ENCODE assay signal across 16 cellular contexts in the genomic region with DNA sequence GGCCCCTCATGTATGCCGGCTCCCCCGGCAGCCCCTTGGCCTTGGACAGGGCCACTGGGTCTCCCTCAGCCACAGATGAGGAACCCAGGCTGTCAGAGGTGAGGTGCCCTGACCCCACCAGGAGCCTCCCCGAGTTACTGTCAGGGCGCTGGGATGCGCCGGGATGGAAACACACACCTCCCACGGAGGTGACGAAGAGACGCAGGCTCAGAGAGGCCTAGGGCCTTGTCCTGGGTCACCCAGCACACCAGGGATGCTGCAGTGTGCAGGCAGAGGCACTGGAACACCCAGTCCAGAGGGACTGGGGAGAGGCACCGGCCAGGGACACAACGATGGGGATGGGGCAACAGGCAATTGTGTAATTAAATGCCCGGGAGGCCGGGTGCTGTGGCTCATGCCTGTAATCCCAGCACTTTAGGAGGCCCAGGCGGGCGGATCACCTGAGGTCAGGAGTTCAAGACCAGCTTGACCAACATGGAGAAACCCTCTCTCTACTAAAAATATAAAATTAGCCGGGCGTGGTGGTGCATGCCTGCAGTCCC.
A peak's percentile ranks its signal among the peaks of the same experiment; 100 is the strongest.
DNase-seq lines count a peak whose midpoint lies in the region; ATAC-seq lines count a peak whose summit lies in the region.
"Had no signal": no experiment of that assay in that cellular context is flagged by ENCODE, and none has a peak within 500 bp of the region (broad histone marks: within the 10 kb centered on the region; RNA-seq: fewer than 3 reads in every experiment).

No MANE protein-coding gene starts in this region.

- peak; percentile 2 for ATAC-seq in naive thymus-derived CD4-positive, alpha-beta T cell
- ATAC-seq in HG03457 (IDR thresholded peaks at IDR 0.05; ENCODE audit: unreplicated experiment) = no peak

- peaks cover 0 to 4% (median 0%) of the 10 kb centered on the region in 5 donors for H3K27me3 Mint-ChIP-seq in naive thymus-derived CD4-positive, alpha-beta T cell

- peaks cover 29% of the 10 kb centered on the region for H3K4me1 ChIP-seq in BLaER1
- H3K4me1 ChIP-seq in naive thymus-derived CD4-positive, alpha-beta T cell (ENCODE audit: control insufficient read depth in 2 of 2, insufficient read depth in 2 of 2, low read length in 2 of 2) = peaks cover 6 to 12% of the 10 kb centered on the region in 2 donors

- H3K4me2 ChIP-seq in BLaER1 = peak overlapping the region; percentile 86
- H3K4me2 ChIP-seq: PC-9 had no signal

- no peaks in the 10 kb centered on the region for H3K9me3 ChIP-seq in BLaER1
- no peaks in the 10 kb centered on the region for H3K9me3 ChIP-seq in naive thymus-derived CD4-positive, alpha-beta T cell (ENCODE audit: control insufficient read depth in 2 of 3, low read length in 3 of 3)
- H3K9me3 ChIP-seq: MG63 had no signal

- H3K4me3 ChIP-seq in BLaER1 = no peak overlapping the region
- H3K4me3 ChIP-seq in naive thymus-derived CD4-positive, alpha-beta T cell (ENCODE audit: low read length) = no peak overlapping the region
- H3K4me3 ChIP-seq: MG63, PC-9 had no signal

- peaks cover 0 to 10% (median 6%) of the 10 kb centered on the region in 7 donors for H3K4me1 Mint-ChIP-seq in naive thymus-derived CD4-positive, alpha-beta T cell
- H3K4me1 Mint-ChIP-seq: GM23338 had no signal

- intact Hi-C loops in naive thymus-derived CD4-positive, alpha-beta T cell (cut with micrococcal nuclease) = loop anchor here (1.0 to 2.0 kb wide), 2 partner anchors 48 to 440 kb away; no protein-coding TSS in a partner anchor

- no peaks in the 10 kb centered on the region for H3K36me3 ChIP-seq in BLaER1
- no peaks in the 10 kb centered on the region for H3K36me3 ChIP-seq in naive thymus-derived CD4-positive, alpha-beta T cell (ENCODE audit: control insufficient read depth in 2 of 3, insufficient read depth in 3 of 3, low read length in 3 of 3)
- H3K36me3 ChIP-seq: MG63 had no signal

- H3K27ac ChIP-seq in BLaER1 = no peak overlapping the region
- H3K27ac ChIP-seq in naive thymus-derived CD4-positive, alpha-beta T cell (ENCODE audit: low read depth, low read length) = peak overlapping the region; percentile 44
- H3K27ac ChIP-seq: C4-2B, PC-9 had no signal

- POLR2A ChIA-PET in naive thymus-derived CD4-positive, alpha-beta T cell (lab: Charles Lee) = no interaction called here

- H3K36me3 Mint-ChIP-seq in naive thymus-derived CD4-positive, alpha-beta T cell = no peaks in the 10 kb centered on the region

- peak; percentile 37 for DNase-seq in NCI-H82 (lab: John Stamatoyannopoulos, UW)
- DNase-seq in NCI-H82 treated with DMSO at 0.1 percent for 48 hours (lab: John Stamatoyannopoulos, UW; ENCODE audit: unreplicated experiment) = no peak
- peak; percentile 12 for DNase-seq in MV-4-11 (lab: John Stamatoyannopoulos, UW)
- DNase-seq in naive thymus-derived CD4-positive, alpha-beta T cell = no peak
- no peak for DNase-seq in T-helper 1 cell
- DNase-seq in T-helper 2 cell = no peak
- DNase-seq: 8988T, GF-D8, KG1, MG63, NCI-H187 had no signal

- H3K9me3 Mint-ChIP-seq in naive thymus-derived CD4-positive, alpha-beta T cell = peaks cover 0 to 2% (median 0%) of the 10 kb centered on the region in 11 donors
- H3K9me3 Mint-ChIP-seq: GM23338 had no signal

- no peaks in the 10 kb centered on the region for H3K27me3 ChIP-seq in BLaER1
- H3K27me3 ChIP-seq in naive thymus-derived CD4-positive, alpha-beta T cell (ENCODE audit: control insufficient read depth in 2 of 2, insufficient read depth in 2 of 2, low read length in 2 of 2) = no peaks in the 10 kb centered on the region
- H3K27me3 ChIP-seq: MG63 had no signal

- H3K9ac ChIP-seq in BLaER1 = no peak overlapping the region

- H3K27ac Mint-ChIP-seq in naive thymus-derived CD4-positive, alpha-beta T cell = peak overlapping the region in 2 of 9 donors; percentile 28
- H3K27ac Mint-ChIP-seq: GM23338 had no signal

- peak overlapping the region in 1 of 10 donors; percentile 10 for H3K4me3 Mint-ChIP-seq in naive thymus-derived CD4-positive, alpha-beta T cell
- H3K4me3 Mint-ChIP-seq: GM23338 had no signal

- CTCF ChIA-PET in naive thymus-derived CD4-positive, alpha-beta T cell (lab: Charles Lee) = no interaction called here

- H4K20me1 ChIP-seq in BLaER1 = no peaks in the 10 kb centered on the region

Comparison
In these comparisons a context has a peak if more than half of its experiments do, and no peak if none do; other contexts are left out.
1. DNase-seq: peak in NCI-H82 (single experiment) and MV-4-11 (single experiment); none in NCI-H82 treated with DMSO at 0.1 percent for 48 hours (single experiment), naive thymus-derived CD4-positive, alpha-beta T cell (0 of 9), T-helper 1 cell (0 of 5) and T-helper 2 cell (0 of 5).